Comparison of ENCODE assay signal across 22 cellular contexts in genomic region chr9:74001382-74001781, GRCh38.
"Had no signal": no experiment of that assay in that cellular context is flagged by ENCODE, and none has a peak within 500 bp of the region (broad histone marks: within the 10 kb centered on the region; RNA-seq: fewer than 3 reads in every experiment).

No MANE protein-coding gene starts in this region.

- H3K4me1 ChIP-seq: breast epithelium, left lung, pancreas, sigmoid colon had no signal

- ATAC-seq: activated CD8-positive, alpha-beta T cell treated with anti-CD3 and anti-CD28 coated beads, Interleukin-2, amount 10 ng/mL, durations not matched to agents 7 days and 5 days; effector memory CD8-positive, alpha-beta T cell; left lung; mucosa of descending colon; naive thymus-derived CD4-positive, alpha-beta T cell; pancreas; stimulated activated effector memory CD8-positive, alpha-beta T cell treated with anti-CD3 and anti-CD28 coated beads, Interleukin-12 subunit alpha, Interleukin-12 subunit beta, amount 100 ng/mL, for 72 hours had no signal

- H3K4me3 ChIP-seq: breast epithelium, left lung, mucosa of descending colon, pancreas, sigmoid colon, thoracic aorta had no signal

- H3K27me3 Mint-ChIP-seq: activated B cell treated with CpG ODN at 0.5 μM for 24 hours; activated naive CD4-positive, alpha-beta T cell treated with anti-CD3 and anti-CD28 coated beads, Interleukin-2, amount 50 U/mL, for 24 hours; effector memory CD8-positive, alpha-beta T cell; memory B cell; naive thymus-derived CD4-positive, alpha-beta T cell had no signal

- H3K36me3 Mint-ChIP-seq: activated naive CD4-positive, alpha-beta T cell treated with anti-CD3 and anti-CD28 coated beads, Interleukin-2, amount 50 U/mL, for 24 hours; memory B cell; naive thymus-derived CD4-positive, alpha-beta T cell; stimulated activated effector memory CD8-positive, alpha-beta T cell treated with anti-CD3 and anti-CD28 coated beads, Interleukin-12 subunit alpha, Interleukin-12 subunit beta, amount 100 ng/mL, for 72 hours had no signal

- H3K27ac ChIP-seq: breast epithelium, epithelial cell of prostate, left lung, pancreas, sigmoid colon, thoracic aorta had no signal

- H3K4me1 Mint-ChIP-seq: activated B cell treated with CpG ODN at 0.5 μM for 24 hours; activated naive CD4-positive, alpha-beta T cell treated with anti-CD3 and anti-CD28 coated beads, Interleukin-2, amount 50 U/mL, for 24 hours; memory B cell; naive thymus-derived CD4-positive, alpha-beta T cell; stimulated activated effector memory CD8-positive, alpha-beta T cell treated with anti-CD3 and anti-CD28 coated beads, Interleukin-12 subunit alpha, Interleukin-12 subunit beta, amount 100 ng/mL, for 72 hours had no signal

- H3K27me3 ChIP-seq: breast epithelium, left lung, pancreas, sigmoid colon had no signal

- H3K36me3 ChIP-seq: breast epithelium, left lung, pancreas, sigmoid colon, thoracic aorta had no signal

- H3K9me3 ChIP-seq: breast epithelium, left lung, pancreas, sigmoid colon, thoracic aorta had no signal

- H3K4me3 Mint-ChIP-seq: activated B cell treated with CpG ODN at 0.5 μM for 24 hours; activated CD8-positive, alpha-beta T cell treated with anti-CD3 and anti-CD28 coated beads, Interleukin-2, amount 10 ng/mL, durations not matched to agents 7 days and 5 days; activated naive CD4-positive, alpha-beta T cell treated with anti-CD3 and anti-CD28 coated beads, Interleukin-2, amount 50 U/mL, for 24 hours; effector memory CD8-positive, alpha-beta T cell; memory B cell; naive thymus-derived CD4-positive, alpha-beta T cell; stimulated activated effector memory CD8-positive, alpha-beta T cell treated with anti-CD3 and anti-CD28 coated beads, Interleukin-12 subunit alpha, Interleukin-12 subunit beta, amount 100 ng/mL, for 72 hours; T-helper 1 cell treated with Interleukin-12 subunit alpha and Interleukin-12 subunit beta and Interleukin-4 antibody, amounts not matched to agents 30 μg/mL and 1 μg/mL, for 36 hours had no signal

- H3K27ac Mint-ChIP-seq: activated B cell treated with CpG ODN at 0.5 μM for 24 hours; activated CD8-positive, alpha-beta T cell treated with anti-CD3 and anti-CD28 coated beads, Interleukin-2, amount 10 ng/mL, durations not matched to agents 7 days and 5 days; activated naive CD4-positive, alpha-beta T cell treated with anti-CD3 and anti-CD28 coated beads, Interleukin-2, amount 50 U/mL, for 24 hours; effector memory CD8-positive, alpha-beta T cell; memory B cell; naive thymus-derived CD4-positive, alpha-beta T cell; stimulated activated effector memory CD8-positive, alpha-beta T cell treated with anti-CD3 and anti-CD28 coated beads, Interleukin-12 subunit alpha, Interleukin-12 subunit beta, amount 100 ng/mL, for 72 hours; T-helper 1 cell treated with Interleukin-12 subunit alpha and Interleukin-12 subunit beta and Interleukin-4 antibody, amounts not matched to agents 30 μg/mL and 1 μg/mL, for 36 hours had no signal

- DNase-seq: activated B cell treated with CpG ODN at 0.5 μM for 24 hours; activated CD4-positive, alpha-beta T cell treated with anti-CD3 and anti-CD28 coated beads for 48 hours; activated CD8-positive, alpha-beta memory T cell treated with anti-CD3 and anti-CD28 coated beads, Interleukin-2, amount 50 U/mL, for 4 hours; activated CD8-positive, alpha-beta T cell treated with anti-CD3 and anti-CD28 coated beads, Interleukin-2, amount 10 ng/mL, durations not matched to agents 7 days and 5 days; activated effector memory CD4-positive, alpha-beta T cell treated with anti-CD3 and anti-CD28 coated beads, Interleukin-2, amount 50 U/mL, for 16 hours; activated T-cell treated with anti-CD3 and anti-CD28 coated beads, Interleukin-2, amount 50 U/mL, for 48 hours; amygdala; dermis blood vessel endothelial cell; effector memory CD8-positive, alpha-beta T cell; left lung; mucosa of descending colon; naive thymus-derived CD4-positive, alpha-beta T cell; pancreas; sigmoid colon; stimulated activated CD4-positive, alpha-beta T cell treated with anti-CD3 and anti-CD28 coated beads, Interleukin-2, amount 100 ng/mL, for 24 hours had no signal

- H3K9me3 Mint-ChIP-seq: activated B cell treated with CpG ODN at 0.5 μM for 24 hours had no signal
